ENCODE assay signal across 12 cellular contexts in genomic region chr10:45421231-45422097, GRCh38. TPM values are rescaled to one million over a fixed set of nuclear protein-coding genes. Genes with fewer than 3 reads are reported as not detected.
A peak's percentile ranks its signal among the peaks of the same experiment; 100 is the strongest.
DNase-seq lines count a peak whose midpoint lies in the region; ATAC-seq, FAIRE-seq and TF ChIP-seq lines count a peak whose summit lies in the region.
"Had no signal": no experiment of that assay in that cellular context is flagged by ENCODE, and none has a peak within 500 bp of the region (broad histone marks: within the 10 kb centered on the region; RNA-seq: fewer than 3 reads in every experiment).

No MANE protein-coding gene starts in this region.

- POLR2A ChIA-PET in T-cell (lab: Charles Lee): interaction anchor here in 1 of 2 donors (1.0 kb wide), 1 partner anchor 49 kb away, joined by 3 read pairs; no protein-coding TSS in a partner anchor
- POLR2A ChIA-PET in HepG2 (lab: Yijun Ruan, JAX): no interaction called here

- CTCF ChIA-PET in T-cell (lab: Charles Lee) (interaction anchor here in 1 of 2 donors (0.6 kb wide), 1 partner anchor 250 kb away, joined by 3 read pairs; no protein-coding TSS in a partner anchor), HepG2 (lab: Yijun Ruan, JAX; ENCODE audit: low intra/inter-chr PET ratio, low total read pairs) (no interaction called here)

- no peak overlapping the region for H3K9ac ChIP-seq in HepG2 (ENCODE audit: insufficient read depth, low read depth, low read length)

- intact Hi-C loops in HepG2 (cut with micrococcal nuclease; ENCODE audit: unreplicated experiment): no loop called here

- in situ Hi-C loops in HepG2 (cut with HindIII; ENCODE audit: extremely low pct_ligation_motif_present, low pct_unique_long_range_greater_than_20kb): no loop called here

- H3K27me3 ChIP-seq in HepG2 (ENCODE audit: control insufficient read depth in 1 of 2, insufficient read depth in 2 of 2, low read length in 2 of 2): peaks cover 6 to 51% of the 10 kb centered on the region in 2 experiments
- H3K27me3 ChIP-seq: brain microvascular endothelial cell had no signal

- peak overlapping the region; percentile 84 to 96 (median 85) for H3K4me3 Mint-ChIP-seq in T-cell

- no peak for FAIRE-seq in HepG2 (lab: Jason Lieb, UNC)
- FAIRE-seq: kidney had no signal

- ATAC-seq in GM19025 (IDR thresholded peaks at IDR 0.05; ENCODE audit: low read depth, unreplicated experiment) (peak; percentile 26), T-cell (replicated peaks in 1 of 4) (peak; percentile 26 to 61 (median 58)), GM21528 (IDR thresholded peaks at IDR 0.05; ENCODE audit: low FRiP score, unreplicated experiment) (no peak), HG03175 (IDR thresholded peaks at IDR 0.05; ENCODE audit: unreplicated experiment) (no peak), HG02870 (IDR thresholded peaks at IDR 0.05; ENCODE audit: unreplicated experiment) (no peak), HepG2 (no peak)

- no TSS peak for BruUV-seq in HepG2 (replicated peaks; lab: Mats Ljungman, UMichigan)

- H3K27me3 Mint-ChIP-seq in T-cell: no peaks in the 10 kb centered on the region

- no peaks in the 10 kb centered on the region for H3K9me3 ChIP-seq in HepG2 (ENCODE audit: low read length)
- H3K9me3 ChIP-seq: Caco-2 had no signal

- H3K4me2 ChIP-seq in HepG2 (ENCODE audit: low read depth, low read length): no peak overlapping the region

- TF ChIP-seq POLR2A in erythroblast (IDR thresholded peaks at IDR 0.05; ENCODE audit: low read length) (no peak), HepG2 (IDR thresholded peaks at IDR 0.05; ENCODE audit: insufficient read depth in 1 of 2, low read depth in 2 of 2, low read length in 2 of 2) (no peak)

- H3K4me3 ChIP-seq in HepG2 (replicated peaks in 1 of 3; ENCODE audit: insufficient read depth in 1 of 3, low read depth in 2 of 3, low read length in 3 of 3): no peak overlapping the region

- peaks cover 61 to 84% (median 82%) of the 10 kb centered on the region in 3 donors for H3K4me1 Mint-ChIP-seq in T-cell

- TF ChIP-seq CTCF in HepG2 (CRISPR knock-in tag; IDR thresholded peaks at IDR 0.05): no peak

- peak; percentile 20 for DNase-seq in A172 (ENCODE audit: low spot score)
- DNase-seq in T-cell: peak in 9 of 34 experiments; percentile 10 to 46 (median 28)
- peak; percentile 62 to 64 for DNase-seq in erythroblast (lab: John Stamatoyannopoulos, UW)
- DNase-seq in HepG2 (ENCODE audit: low spot score): no peak
- DNase-seq: brain microvascular endothelial cell; Caco-2; stimulated activated CD4-positive, alpha-beta T cell treated with anti-CD3 and anti-CD28 coated beads, Interleukin-4, amount 100 ng/mL, for 1 hour had no signal

- no peaks in the 10 kb centered on the region for H3K9me3 Mint-ChIP-seq in T-cell

- TF ChIP-seq EP300 in HepG2 (IDR thresholded peaks at IDR 0.05; ENCODE audit: low read depth in 2 of 2, low read length in 2 of 2) (no peak), HepG2 (CRISPR knock-in tag; IDR thresholded peaks at IDR 0.05; ENCODE audit: borderline replicate concordance) (no peak)

- WGBS in HepG2 (ENCODE audit: low lambda C conversion rate): 0% methylated on average over 4 of the region's 7 CpGs

- H2AFZ ChIP-seq in HepG2 (ENCODE audit: low read length): no peak overlapping the region

- H3K4me1 ChIP-seq in HepG2 (ENCODE audit: insufficient read depth, low read length): peaks cover 15% of the 10 kb centered on the region
- H3K4me1 ChIP-seq: Caco-2 had no signal

- H3K36me3 Mint-ChIP-seq in T-cell: no peaks in the 10 kb centered on the region

- no peaks in the 10 kb centered on the region for H4K20me1 ChIP-seq in HepG2 (ENCODE audit: insufficient read depth, low read length)

- H3K36me3 ChIP-seq in HepG2 (replicated peaks in 1 of 2; ENCODE audit: control insufficient read depth in 1 of 2, insufficient read depth in 2 of 2, low read length in 2 of 2): no peaks in the 10 kb centered on the region
- H3K36me3 ChIP-seq: brain microvascular endothelial cell had no signal

- no peak for TF ChIP-seq RAD21 in HepG2 (CRISPR knock-in tag; IDR thresholded peaks at IDR 0.05)

- H3K27ac Mint-ChIP-seq in T-cell: peak overlapping the region; percentile 99

- H3K79me2 ChIP-seq in HepG2 (ENCODE audit: insufficient read depth, low read length): no peaks in the 10 kb centered on the region

- no peak overlapping the region for H3K27ac ChIP-seq in HepG2 (ENCODE audit: extremely low read length, insufficient read depth, low read length)
- H3K27ac ChIP-seq: brain microvascular endothelial cell had no signal

TF ChIP-seq in HepG2, 621 proteins besides CTCF, POLR2A, EP300 and RAD21:
- no peak for TF ChIP-seq TBL1XR1 (IDR thresholded peaks at IDR 0.05; ENCODE audit: borderline replicate concordance, low read length, partially characterized antibody)
- no peak for TF ChIP-seq ZNF589 (CRISPR knock-in tag; conservative IDR thresholded peaks at IDR 0.05)
- no peak for TF ChIP-seq EHMT2 (IDR thresholded peaks at IDR 0.05; ENCODE audit: borderline replicate concordance, low read depth, low read length)

RNA-seq across cellular contexts. Expression of gene ALOX5, which starts 47.4 kb away (rescaled TPM):
- 0.43 and 2.0 TPM in 2 replicates for total RNA-seq in A172 (2014; rRNA removed; shearing (Covaris generic))
- 10 to 100 TPM; 13.8 to 39.8 (median 16.1) TPM for total RNA-seq in T-cell
- total RNA-seq in HepG2 (2016; rRNA removed; fragmentation: Illumina TruSeq; extraction: Trizol): not detected in 2 replicates
- not detected in 2 replicates for total RNA-seq in HepG2 (2016; cell fraction: cytosol; rRNA removed; fragmentation: Illumina TruSeq; extraction: Trizol; ENCODE audit: low read depth)
- not detected in 2 replicates for total RNA-seq in HepG2 (2016; cell fraction: insoluble cytoplasmic fraction; rRNA removed; fragmentation: Illumina TruSeq; extraction: Trizol)
- not detected in 2 replicates for total RNA-seq in HepG2 (2016; cell fraction: membrane; rRNA removed; fragmentation: Illumina TruSeq; extraction: Trizol)
- not detected in 2 replicates for total RNA-seq in HepG2 (2016; cell fraction: nucleus; rRNA removed; fragmentation: Illumina TruSeq; extraction: Trizol)
- polyA plus RNA-seq in HepG2 (2011; rRNA removed): 0.04 TPM in 1 of 2 replicates, not detected in the other
- polyA plus RNA-seq in HepG2 (2011; cell fraction: cytosol; rRNA removed): 0.01 TPM in 1 of 2 replicates, not detected in the other
- 0.73 and 0.93 TPM in 2 replicates for polyA plus RNA-seq in HepG2 (2011; cell fraction: nucleus; rRNA removed)
- polyA plus RNA-seq in HepG2 (2012): 0.25 and 0.31 TPM in 2 replicates
- polyA plus RNA-seq in HepG2 (2016; cell fraction: cytosol; fragmentation: Illumina TruSeq; extraction: Trizol; ENCODE audit: low read depth): not detected in 2 replicates
- polyA plus RNA-seq in HepG2 (2016; cell fraction: insoluble cytoplasmic fraction; fragmentation: Illumina TruSeq; extraction: Trizol; ENCODE audit: low read depth): not detected in 2 replicates
- not detected in 2 replicates for polyA plus RNA-seq in HepG2 (2016; cell fraction: membrane; fragmentation: Illumina TruSeq; extraction: Trizol; ENCODE audit: low read depth)
- not detected in 2 replicates for polyA plus RNA-seq in HepG2 (2016; cell fraction: nucleus; fragmentation: Illumina TruSeq; extraction: Trizol; ENCODE audit: insufficient read depth, low read depth)
- polyA minus RNA-seq in HepG2 (2011; rRNA and poly(A)+ RNA removed; ENCODE audit: low replicate concordance): 2.4 TPM in 1 of 2 replicates, not detected in the other
- not detected in 2 replicates for polyA minus RNA-seq in HepG2 (2011; cell fraction: cytosol; rRNA and poly(A)+ RNA removed)
- not detected in 2 replicates for polyA minus RNA-seq in HepG2 (2011; cell fraction: nucleus; rRNA and poly(A)+ RNA removed)
- total RNA-seq: Caco-2 had no signal

Comparison
In these comparisons a context has a peak if more than half of its experiments do, and no peak if none do; other contexts are left out.
1. ATAC-seq: peak in GM19025 (single experiment) and T-cell (4 of 4); none in GM21528 (single experiment), HG03175 (single experiment), HG02870 (single experiment) and HepG2 (single experiment).